In the genomic region with DNA sequence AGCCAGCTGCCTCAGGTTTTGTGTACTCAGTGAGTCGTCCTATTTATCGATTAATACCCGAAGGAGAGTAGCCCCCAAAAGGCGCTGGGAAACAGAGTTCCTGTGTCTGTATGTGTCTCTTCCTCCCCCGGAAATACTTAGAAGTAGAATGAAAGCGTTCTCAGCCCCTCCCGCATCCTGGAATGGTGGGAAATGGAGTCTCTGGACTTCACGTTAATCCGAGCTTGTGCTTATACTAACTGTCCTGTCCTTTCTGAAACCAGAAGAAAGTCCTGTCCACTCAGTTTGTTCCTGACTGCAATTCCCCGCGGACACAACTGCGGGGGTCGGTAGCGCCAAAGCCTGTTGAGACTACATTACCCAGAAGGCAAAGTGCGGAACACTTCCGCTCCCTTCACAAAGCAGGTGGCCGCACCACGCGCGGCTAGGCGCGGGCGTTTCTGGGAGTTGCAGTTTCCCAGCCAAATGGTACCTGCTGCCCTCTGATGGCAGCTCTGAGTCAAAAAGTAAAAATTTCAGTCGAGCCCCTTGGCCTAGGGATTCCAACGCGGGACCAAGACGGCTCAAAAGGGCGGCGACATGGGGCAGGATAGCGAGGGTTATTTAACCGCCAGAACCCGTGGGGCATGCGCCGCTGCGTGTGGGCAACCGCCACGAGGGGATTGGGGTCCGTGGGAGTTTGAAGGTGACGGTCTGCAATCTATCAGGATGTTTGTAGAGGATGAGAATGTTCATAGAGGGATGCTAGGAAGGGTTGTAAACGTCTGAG, we compare ENCODE assay signal across 7 cellular contexts. TPM values are rescaled to one million over a fixed set of nuclear protein-coding genes. Genes with fewer than 3 reads are reported as not detected.
A peak's percentile ranks its signal among the peaks of the same experiment; 100 is the strongest.
DNase-seq lines count a peak whose midpoint lies in the region; ATAC-seq and TF ChIP-seq lines count a peak whose summit lies in the region.

No MANE protein-coding gene starts in this region.

- ATAC-seq in GM18508 (IDR thresholded peaks at IDR 0.05; ENCODE audit: insufficient read depth, unreplicated experiment) (peak; percentile 30), HG03097 (IDR thresholded peaks at IDR 0.05; ENCODE audit: low FRiP score, unreplicated experiment) (peak; percentile 32), WTC11 (peak; percentile 19)

- H3K4me3 Mint-ChIP-seq in WTC11, result peak overlapping the region; percentile 89

- POLR2A ChIA-PET in WTC11 (lab: Charles Lee), result interaction anchor here (3.2 to 3.6 kb wide), 2 partner anchors 11 to 35 kb away, joined by 13 to 28 read pairs; partner anchors contain the start of gene ERF

- no peaks in the 10 kb centered on the region for H3K27me3 Mint-ChIP-seq in WTC11 (ENCODE audit: low read depth)

- peaks cover 35% of the 10 kb centered on the region for H3K4me1 Mint-ChIP-seq in WTC11

- H3K27ac Mint-ChIP-seq in WTC11, result peak overlapping the region; percentile 97

- H3K36me3 Mint-ChIP-seq in WTC11, result peaks cover 8% of the 10 kb centered on the region

- H3K27ac ChIP-seq in caudate nucleus (ENCODE audit: low read depth, low read length), result peak overlapping the region; percentile 95

- peak; percentile 88 for DNase-seq in NCI-H2196 treated with DMSO at 0.1 percent for 48 hours (lab: John Stamatoyannopoulos, UW; ENCODE audit: unreplicated experiment)
- peak; percentile 95 for DNase-seq in WTC11 (ENCODE audit: low spot score)
- peak; percentile 63 to 96 (median 89) for DNase-seq in caudate nucleus (lab: John Stamatoyannopoulos, UW)
- DNase-seq in inferior parietal cortex (ENCODE audit: extremely low spot score), result peak; percentile 97
- peak; percentile 89 for DNase-seq in smooth muscle cell of the brain vasculature (ENCODE audit: low read depth, low spot score)

- H3K9me3 Mint-ChIP-seq in WTC11, result no peaks in the 10 kb centered on the region

- no peak for TF ChIP-seq CTCF in WTC11 (IDR thresholded peaks at IDR 0.05)

- CTCF ChIA-PET in WTC11 (lab: Charles Lee), result interaction anchor here (0.5 to 7.8 kb wide), 12 partner anchors 9 to 180 kb away, joined by 3 to 239 read pairs (median 4); partner anchors contain the start of gene ERF

TF ChIP-seq in WTC11, 78 proteins besides CTCF, POLR2A, EP300 and RAD21:
- TF ChIP-seq USF2 (CRISPR knock-in tag; IDR thresholded peaks at IDR 0.05), result peak; percentile 85
- no peak for TF ChIP-seq ZNF671 (CRISPR knock-in tag; IDR thresholded peaks at IDR 0.05)
- TF ChIP-seq CREM (CRISPR knock-in tag; IDR thresholded peaks at IDR 0.05), result 0 out of 2 replicates have a peak, but pooled peaks have one; percentile 26
- TF ChIP-seq RELA (CRISPR knock-in tag; IDR thresholded peaks at IDR 0.05; ENCODE audit: borderline replicate concordance), result no peak
- TF ChIP-seq RORB (CRISPR knock-in tag; IDR thresholded peaks at IDR 0.05), result no peak; the same call in 1 of the 2 replicates
- TF ChIP-seq SP1 (CRISPR knock-in tag; conservative IDR thresholded peaks at IDR 0.05), result peak; percentile 68; the same call in 1 of the 2 replicates
- 0 out of 2 replicates have a peak, but pooled peaks have one; percentile 35 for TF ChIP-seq ZNF121 (CRISPR knock-in tag; IDR thresholded peaks at IDR 0.05)
- no peak for TF ChIP-seq EMX1 (CRISPR knock-in tag; IDR thresholded peaks at IDR 0.05)
- no peak for TF ChIP-seq E2F5 (CRISPR knock-in tag; IDR thresholded peaks at IDR 0.05)
- no peak for TF ChIP-seq ETV6 (CRISPR knock-in tag; IDR thresholded peaks at IDR 0.05)
- TF ChIP-seq GABPB1 (CRISPR knock-in tag; IDR thresholded peaks at IDR 0.05), result peak; percentile 73; the same call in 1 of the 2 replicates
- TF ChIP-seq FOXK1 (CRISPR knock-in tag; IDR thresholded peaks at IDR 0.05), result peak; percentile 56; the same call in 1 of the 2 replicates
- TF ChIP-seq NR2C2 (CRISPR knock-in tag; IDR thresholded peaks at IDR 0.05), result no peak
- TF ChIP-seq ZBTB43 (CRISPR knock-in tag; IDR thresholded peaks at IDR 0.05), result no peak
- TF ChIP-seq USF1 (CRISPR knock-in tag; IDR thresholded peaks at IDR 0.05), result peak; percentile 89
- no peak for TF ChIP-seq GTF2I (CRISPR knock-in tag; conservative IDR thresholded peaks at IDR 0.05)
TF ChIP-seq in WTC11: peak in this region for 7.

RNA-seq across cellular contexts. Expression of gene GSK3A, which starts 2.2 kb away (rescaled TPM):
- 49.8 to 50.8 TPM (median 49.9 TPM) in 3 replicates for total RNA-seq in WTC11 (2021)

RNA-seq across cellular contexts. Expression of gene ERF, which starts 10.3 kb away (rescaled TPM):
- total RNA-seq in WTC11 (2021), result 65.4 to 67.6 TPM (median 65.9 TPM) in 3 replicates

RNA-seq across cellular contexts. Expression of gene CIC, which starts 24.4 kb away (rescaled TPM):
- 53.0 to 58.5 TPM (median 55.8 TPM) in 3 replicates for total RNA-seq in WTC11 (2021)

RNA-seq across cellular contexts. Expression of gene ZNF526, which starts 24.5 kb away (rescaled TPM):
- 16.1 to 18.3 TPM (median 16.4 TPM) in 3 replicates for total RNA-seq in WTC11 (2021)

RNA-seq across cellular contexts. Expression of gene DEDD2, which starts 27.2 kb away (rescaled TPM):
- 37.7 to 42.0 TPM (median 39.2 TPM) in 3 replicates for total RNA-seq in WTC11 (2021)

Comparison
In these comparisons a context has a peak if more than half of its experiments do, and no peak if none do; other contexts are left out.
1. Peak in every context shown above with its lines: DNase-seq, ATAC-seq and H3K27ac ChIP-seq.